ENCODE assay signal across 1 cellular context in genomic region chr11:120208012-120208441, GRCh38.
TF ChIP-seq lines count a peak whose summit lies in the region.

No MANE protein-coding gene starts in this region.

TF ChIP-seq in HepG2, 621 proteins besides CTCF, POLR2A, EP300 and RAD21 (continued from another document and continues in another):
- peak; percentile 64; the same call in 1 of the 2 replicates for TF ChIP-seq HINFP (CRISPR knock-in tag; IDR thresholded peaks at IDR 0.05; ENCODE audit: low read depth)
- peak; percentile 78 for TF ChIP-seq NCOA2 (CRISPR knock-in tag; IDR thresholded peaks at IDR 0.05)
- no peak for TF ChIP-seq SPEN (CRISPR knock-in tag; IDR thresholded peaks at IDR 0.05; ENCODE audit: low read depth)
- TF ChIP-seq ZNF615 (CRISPR knock-in tag; IDR thresholded peaks at IDR 0.05; ENCODE audit: borderline replicate concordance) = no peak
- TF ChIP-seq ATF3 (CRISPR knock-in tag; IDR thresholded peaks at IDR 0.05) = no peak
- TF ChIP-seq BCLAF1 (IDR thresholded peaks at IDR 0.05) = no peak
- no peak for TF ChIP-seq ZNF550 (CRISPR knock-in tag; IDR thresholded peaks at IDR 0.05; ENCODE audit: borderline replicate concordance)
- peak; percentile 62; the same call in 1 of the 2 replicates for TF ChIP-seq FOXJ3 (CRISPR knock-in tag; IDR thresholded peaks at IDR 0.05; ENCODE audit: borderline replicate concordance)
- TF ChIP-seq CERS6 (CRISPR knock-in tag; IDR thresholded peaks at IDR 0.05) = no peak
- no peak for TF ChIP-seq PCBP2 (optimal IDR thresholded peaks at IDR 0.05; ENCODE audit: low read depth, low read length, poor library complexity, severe bottlenecking)
- TF ChIP-seq RNF219 (CRISPR knock-in tag; IDR thresholded peaks at IDR 0.05) = no peak
- no peak for TF ChIP-seq YEATS2 (CRISPR knock-in tag; IDR thresholded peaks at IDR 0.05; ENCODE audit: borderline replicate concordance)
- TF ChIP-seq KAT8 (CRISPR knock-in tag; IDR thresholded peaks at IDR 0.05) = no peak
- TF ChIP-seq SKI (IDR thresholded peaks at IDR 0.05; ENCODE audit: partially characterized antibody) = no peak
- peak; percentile 52; the same call in 1 of the 2 replicates for TF ChIP-seq PITX1 (CRISPR knock-in tag; IDR thresholded peaks at IDR 0.05)
- no peak for TF ChIP-seq ZNF776 (CRISPR knock-in tag; IDR thresholded peaks at IDR 0.05)
- no peak for TF ChIP-seq IKZF1 (IDR thresholded peaks at IDR 0.05)
- TF ChIP-seq CREBL2 (CRISPR knock-in tag; IDR thresholded peaks at IDR 0.05; ENCODE audit: borderline replicate concordance) = no peak
- TF ChIP-seq ZBTB43 (CRISPR knock-in tag; conservative IDR thresholded peaks at IDR 0.05) = peak; percentile 87
- TF ChIP-seq MTF2 (CRISPR knock-in tag; IDR thresholded peaks at IDR 0.05; ENCODE audit: borderline replicate concordance) = no peak
- TF ChIP-seq CENPT (CRISPR knock-in tag; IDR thresholded peaks at IDR 0.05; ENCODE audit: low read depth) = no peak
- no peak for TF ChIP-seq RARG (CRISPR knock-in tag; IDR thresholded peaks at IDR 0.05; ENCODE audit: low read depth)
- TF ChIP-seq ZNF747 (CRISPR knock-in tag; IDR thresholded peaks at IDR 0.05; ENCODE audit: borderline replicate concordance) = peak; percentile 75; the same call in 1 of the 2 replicates
- no peak for TF ChIP-seq FIP1L1 (IDR thresholded peaks at IDR 0.05; ENCODE audit: borderline replicate concordance, insufficient read depth, low read depth, low read length)
- TF ChIP-seq ZFP36 (IDR thresholded peaks at IDR 0.05; ENCODE audit: borderline replicate concordance, low read depth, low read length, partially characterized antibody) = no peak
- TF ChIP-seq PAWR (CRISPR knock-in tag; IDR thresholded peaks at IDR 0.05; ENCODE audit: borderline replicate concordance) = no peak
- TF ChIP-seq ZNF710 (CRISPR knock-in tag; IDR thresholded peaks at IDR 0.05; ENCODE audit: borderline replicate concordance) = no peak
- no peak for TF ChIP-seq SRSF4 (IDR thresholded peaks at IDR 0.05; ENCODE audit: low read depth, low read length, poor library complexity, severe bottlenecking)
- no peak for TF ChIP-seq ZBTB2 (CRISPR knock-in tag; IDR thresholded peaks at IDR 0.05; ENCODE audit: low read depth)
- no peak for TF ChIP-seq ZNF235 (CRISPR knock-in tag; IDR thresholded peaks at IDR 0.05; ENCODE audit: borderline replicate concordance)
- TF ChIP-seq ZNF468 (CRISPR knock-in tag; IDR thresholded peaks at IDR 0.05) = no peak
- TF ChIP-seq ZNF296 (CRISPR knock-in tag; conservative IDR thresholded peaks at IDR 0.05) = no peak
- TF ChIP-seq HOXD1 (CRISPR knock-in tag; IDR thresholded peaks at IDR 0.05) = peak; percentile 59; the same call in 1 of the 2 replicates
- 0 out of 2 replicates have a peak, but pooled peaks have one; percentile 44 for TF ChIP-seq HNRNPL (IDR thresholded peaks at IDR 0.05; ENCODE audit: low read depth, low read length)
- no peak; the same call in 1 of the 2 replicates for TF ChIP-seq ETV6 (CRISPR knock-in tag; conservative IDR thresholded peaks at IDR 0.05)
- no peak for TF ChIP-seq PRDM15 (CRISPR knock-in tag; IDR thresholded peaks at IDR 0.05)
- TF ChIP-seq ZNF30 (CRISPR knock-in tag; IDR thresholded peaks at IDR 0.05) = no peak
- TF ChIP-seq ZNF331 (CRISPR knock-in tag; IDR thresholded peaks at IDR 0.05) = peak; percentile 76; the same call in 1 of the 2 replicates
- TF ChIP-seq KMT2A (CRISPR knock-in tag; IDR thresholded peaks at IDR 0.05) = no peak
- TF ChIP-seq RBM22 (optimal IDR thresholded peaks at IDR 0.05; ENCODE audit: low read length) = no peak
- no peak for TF ChIP-seq ZNF766 (CRISPR knock-in tag; IDR thresholded peaks at IDR 0.05; ENCODE audit: borderline replicate concordance)
- TF ChIP-seq ZNF446 (CRISPR knock-in tag; IDR thresholded peaks at IDR 0.05) = no peak
- no peak for TF ChIP-seq TBX3 (IDR thresholded peaks at IDR 0.05; ENCODE audit: borderline replicate concordance)
- no peak for TF ChIP-seq ZNF616 (CRISPR knock-in tag; IDR thresholded peaks at IDR 0.05; ENCODE audit: low read depth)
